In the genomic region with DNA sequence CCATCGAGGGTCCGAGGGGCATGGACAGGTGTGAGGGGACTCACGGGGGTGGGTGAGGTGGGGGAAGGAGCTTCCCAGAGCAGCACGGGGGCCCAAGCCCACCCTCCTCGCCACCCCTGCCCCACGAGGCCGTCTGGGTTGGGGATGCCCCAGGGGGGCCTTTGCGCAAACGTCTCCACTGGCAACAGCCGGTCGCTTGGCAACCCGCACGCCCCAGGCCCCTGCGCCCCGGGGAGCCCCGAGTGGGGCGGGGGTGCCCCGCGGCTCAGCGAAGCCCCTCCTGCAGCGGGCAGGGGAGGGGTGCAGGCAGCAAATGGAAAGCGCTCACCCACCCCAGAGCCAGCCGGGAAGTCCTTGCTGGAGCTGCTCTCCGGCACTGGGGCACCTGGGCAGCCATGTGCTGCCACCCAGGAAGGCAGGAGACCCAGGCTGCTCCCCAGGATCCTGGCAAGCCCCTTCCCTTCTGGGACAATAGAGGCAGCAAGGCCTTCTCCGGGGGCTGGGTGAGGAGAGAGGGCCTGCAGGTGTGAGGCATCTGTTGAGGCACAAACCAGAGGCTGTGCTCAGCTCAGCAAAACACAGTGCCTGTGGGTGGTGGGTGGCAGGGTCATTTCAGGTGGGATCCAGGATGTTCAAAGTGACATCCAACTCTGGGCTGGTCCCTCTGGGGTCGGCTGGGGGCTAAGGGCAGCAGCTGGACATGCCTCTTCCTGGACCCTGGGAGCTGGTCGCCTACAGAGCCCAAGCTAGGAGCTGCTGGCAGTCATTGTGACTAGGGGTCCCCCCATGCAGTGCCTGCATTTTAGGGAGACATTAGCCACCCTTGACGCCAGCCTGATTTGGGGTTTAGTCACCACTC, we compare ENCODE assay signal across 23 cellular contexts.
DNase-seq lines count a peak whose midpoint lies in the region; ATAC-seq, FAIRE-seq and TF ChIP-seq lines count a peak whose summit lies in the region.
"Had no signal": no experiment of that assay in that cellular context is flagged by ENCODE, and none has a peak within 500 bp of the region (broad histone marks: within the 10 kb centered on the region; RNA-seq: fewer than 3 reads in every experiment).

No MANE protein-coding gene starts in this region.

- no peaks in the 10 kb centered on the region for H4K20me1 ChIP-seq in HepG2 (ENCODE audit: insufficient read depth, low read length)

- no peaks in the 10 kb centered on the region for H3K36me3 ChIP-seq in HepG2 (replicated peaks in 1 of 2; ENCODE audit: control insufficient read depth in 1 of 2, insufficient read depth in 2 of 2, low read length in 2 of 2)
- H3K36me3 ChIP-seq: adrenal gland, BE2C, breast epithelium, heart left ventricle, tibial nerve had no signal

- no peak overlapping the region for H3K4me3 ChIP-seq in HepG2 (replicated peaks in 1 of 3; ENCODE audit: insufficient read depth in 1 of 3, low read depth in 2 of 3, low read length in 3 of 3)
- H3K4me3 ChIP-seq: adrenal gland, heart left ventricle had no signal

- ATAC-seq in activated CD4-positive, alpha-beta T cell treated with anti-CD3 and anti-CD28 coated beads for 36 hours = no peak
- ATAC-seq in HepG2 = no peak
- ATAC-seq in natural killer cell = no peak

- peak overlapping the region; percentile 86 for H3K27ac ChIP-seq in VCaP
- H3K27ac ChIP-seq in HepG2 (ENCODE audit: extremely low read length, insufficient read depth, low read length) = no peak overlapping the region
- H3K27ac ChIP-seq in temporal lobe (ENCODE audit: low read depth, low read length) = peak overlapping the region; percentile 92
- H3K27ac ChIP-seq: adrenal gland had no signal

- H3K9me3 ChIP-seq in HepG2 (ENCODE audit: low read length) = no peaks in the 10 kb centered on the region
- H3K9me3 ChIP-seq: adrenal gland, BE2C, breast epithelium, Caco-2, heart left ventricle, tibial nerve had no signal

- CTCF ChIA-PET in activated CD4-positive, alpha-beta T cell treated with anti-CD3 and anti-CD28 coated beads, Interleukin-2, amount 10 ng/mL, durations not matched to agents 7 days and 5 days (lab: Charles Lee) = no interaction called here
- CTCF ChIA-PET in activated CD4-positive, alpha-beta T cell treated with anti-CD3 and anti-CD28 coated beads for 36 hours (lab: Charles Lee) = no interaction called here
- CTCF ChIA-PET in HepG2 (lab: Yijun Ruan, JAX; ENCODE audit: low intra/inter-chr PET ratio, low total read pairs) = no interaction called here

- in situ Hi-C loops in HepG2 (cut with HindIII; ENCODE audit: extremely low pct_ligation_motif_present, low pct_unique_long_range_greater_than_20kb) = loop anchor here (5.0 kb wide), 1 partner anchor 113 kb away; no protein-coding TSS in a partner anchor

- POLR2A ChIA-PET in activated CD4-positive, alpha-beta T cell treated with anti-CD3 and anti-CD28 coated beads, Interleukin-2, amount 10 ng/mL, durations not matched to agents 7 days and 5 days (lab: Charles Lee) = no interaction called here
- POLR2A ChIA-PET in activated CD4-positive, alpha-beta T cell treated with anti-CD3 and anti-CD28 coated beads for 36 hours (lab: Charles Lee) = interaction anchor here (0.5 kb wide), 1 partner anchor 9 kb away, joined by 3 read pairs; no protein-coding TSS in a partner anchor
- POLR2A ChIA-PET in HepG2 (lab: Yijun Ruan, JAX) = interaction anchor here (1.0 to 1.5 kb wide), 5 partner anchors 9 to 80 kb away, joined by 3 to 8 read pairs (median 3); no protein-coding TSS in a partner anchor

- TF ChIP-seq CTCF in VCaP (conservative IDR thresholded peaks at IDR 0.05) (no peak), HepG2 (CRISPR knock-in tag; IDR thresholded peaks at IDR 0.05) (no peak), HFFc6 (IDR thresholded peaks at IDR 0.05) (no peak), natural killer cell (IDR thresholded peaks at IDR 0.05) (no peak)

- H3K4me1 ChIP-seq in HepG2 (ENCODE audit: insufficient read depth, low read length) = peaks cover 73% of the 10 kb centered on the region

- no peak overlapping the region; the same call in 1 of the 2 replicates for H3K4me2 ChIP-seq in HepG2 (ENCODE audit: low read depth, low read length)

- FAIRE-seq in HepG2 (lab: Jason Lieb, UNC) = no peak
- FAIRE-seq: A204.1, endothelial cell of umbilical vein, GM12892 had no signal

- H3K27ac Mint-ChIP-seq in activated CD4-positive, alpha-beta T cell treated with anti-CD3 and anti-CD28 coated beads, Interleukin-2, amount 10 ng/mL, durations not matched to agents 7 days and 5 days = peak overlapping the region; percentile 50
- H3K27ac Mint-ChIP-seq in activated CD4-positive, alpha-beta T cell treated with anti-CD3 and anti-CD28 coated beads for 36 hours = no peak overlapping the region
- H3K27ac Mint-ChIP-seq in HFFc6 (no peak overlapping the region), natural killer cell (no peak overlapping the region)
- H3K27ac Mint-ChIP-seq: activated B cell treated with CpG ODN at 0.5 μM for 24 hours; activated CD4-positive, alpha-beta memory T cell treated with anti-CD3 and anti-CD28 coated beads, Interleukin-2, amount 10 ng/mL, durations not matched to agents 7 days and 5 days; dendritic cell treated with granulocyte-macrophage colony-stimulating factor and Interleukin-4, amounts not matched to agents 40 ng/mL and 50 ng/mL, for 4 days; nephron had no signal

- intact Hi-C loops in activated CD4-positive, alpha-beta T cell treated with anti-CD3 and anti-CD28 coated beads for 36 hours (cut with DNase I, micrococcal nuclease) = loop anchor here in 1 of 2 experiments (5.0 kb wide), 2 partner anchors 128 to 173 kb away; no protein-coding TSS in a partner anchor
- intact Hi-C loops in HepG2 (cut with micrococcal nuclease; ENCODE audit: unreplicated experiment) = loop anchor here (5.0 to 10.0 kb wide), 2 partner anchors 85 to 178 kb away; a partner anchor contains a TSS
- intact Hi-C loops in natural killer cell (cut with micrococcal nuclease) = loop anchor here (10.0 kb wide), 1 partner anchor 135 kb away; no protein-coding TSS in a partner anchor

- no peaks in the 10 kb centered on the region for H3K79me2 ChIP-seq in HepG2 (ENCODE audit: insufficient read depth, low read length)

- no peaks in the 10 kb centered on the region for H3K9me3 Mint-ChIP-seq in activated CD4-positive, alpha-beta T cell treated with anti-CD3 and anti-CD28 coated beads, Interleukin-2, amount 10 ng/mL, durations not matched to agents 7 days and 5 days
- no peaks in the 10 kb centered on the region for H3K9me3 Mint-ChIP-seq in activated CD4-positive, alpha-beta T cell treated with anti-CD3 and anti-CD28 coated beads for 36 hours (ENCODE audit: low read depth)
- H3K9me3 Mint-ChIP-seq in HFFc6 (no peaks in the 10 kb centered on the region), natural killer cell (no peaks in the 10 kb centered on the region)
- H3K9me3 Mint-ChIP-seq: activated B cell treated with CpG ODN at 0.5 μM for 24 hours; activated CD4-positive, alpha-beta memory T cell treated with anti-CD3 and anti-CD28 coated beads, Interleukin-2, amount 10 ng/mL, durations not matched to agents 7 days and 5 days; dendritic cell treated with granulocyte-macrophage colony-stimulating factor and Interleukin-4, amounts not matched to agents 40 ng/mL and 50 ng/mL, for 4 days; nephron had no signal

- no peak for TF ChIP-seq RAD21 in HepG2 (CRISPR knock-in tag; IDR thresholded peaks at IDR 0.05)

- no peak overlapping the region for H3K4me3 Mint-ChIP-seq in activated CD4-positive, alpha-beta T cell treated with anti-CD3 and anti-CD28 coated beads, Interleukin-2, amount 10 ng/mL, durations not matched to agents 7 days and 5 days
- H3K4me3 Mint-ChIP-seq in activated CD4-positive, alpha-beta T cell treated with anti-CD3 and anti-CD28 coated beads for 36 hours = no peak overlapping the region
- no peak overlapping the region for H3K4me3 Mint-ChIP-seq in HFFc6
- H3K4me3 Mint-ChIP-seq in natural killer cell = no peak overlapping the region
- H3K4me3 Mint-ChIP-seq: activated B cell treated with CpG ODN at 0.5 μM for 24 hours; activated CD4-positive, alpha-beta memory T cell treated with anti-CD3 and anti-CD28 coated beads, Interleukin-2, amount 10 ng/mL, durations not matched to agents 7 days and 5 days; dendritic cell treated with granulocyte-macrophage colony-stimulating factor and Interleukin-4, amounts not matched to agents 40 ng/mL and 50 ng/mL, for 4 days; nephron had no signal

- peaks cover 2% of the 10 kb centered on the region for H3K27me3 Mint-ChIP-seq in activated CD4-positive, alpha-beta T cell treated with anti-CD3 and anti-CD28 coated beads, Interleukin-2, amount 10 ng/mL, durations not matched to agents 7 days and 5 days
- peaks cover 5% of the 10 kb centered on the region for H3K27me3 Mint-ChIP-seq in activated CD4-positive, alpha-beta T cell treated with anti-CD3 and anti-CD28 coated beads for 36 hours
- H3K27me3 Mint-ChIP-seq in HFFc6 (ENCODE audit: insufficient read depth) (peaks cover 35% of the 10 kb centered on the region), natural killer cell (ENCODE audit: low read depth in 2 of 2) (peaks cover 6 to 10% of the 10 kb centered on the region in 2 donors)

- no peak overlapping the region for H2AFZ ChIP-seq in HepG2 (ENCODE audit: low read length)

- no peaks in the 10 kb centered on the region for H3K36me3 Mint-ChIP-seq in activated CD4-positive, alpha-beta T cell treated with anti-CD3 and anti-CD28 coated beads, Interleukin-2, amount 10 ng/mL, durations not matched to agents 7 days and 5 days (ENCODE audit: low read depth)
- H3K36me3 Mint-ChIP-seq in activated CD4-positive, alpha-beta T cell treated with anti-CD3 and anti-CD28 coated beads for 36 hours (ENCODE audit: low read depth) = no peaks in the 10 kb centered on the region
- H3K36me3 Mint-ChIP-seq in HFFc6 (ENCODE audit: low read depth) = no peaks in the 10 kb centered on the region
- H3K36me3 Mint-ChIP-seq in natural killer cell = no peaks in the 10 kb centered on the region

- no peak for TF ChIP-seq POLR2A in HepG2 (IDR thresholded peaks at IDR 0.05; ENCODE audit: insufficient read depth in 1 of 2, low read depth in 2 of 2, low read length in 2 of 2)

- H3K4me1 Mint-ChIP-seq in activated CD4-positive, alpha-beta T cell treated with anti-CD3 and anti-CD28 coated beads, Interleukin-2, amount 10 ng/mL, durations not matched to agents 7 days and 5 days = peaks cover 11% of the 10 kb centered on the region
- no peaks in the 10 kb centered on the region for H3K4me1 Mint-ChIP-seq in activated CD4-positive, alpha-beta T cell treated with anti-CD3 and anti-CD28 coated beads for 36 hours
- H3K4me1 Mint-ChIP-seq in HFFc6 (ENCODE audit: low read depth) (no peaks in the 10 kb centered on the region), natural killer cell (no peaks in the 10 kb centered on the region)

- no peak for TF ChIP-seq EP300 in HepG2 (IDR thresholded peaks at IDR 0.05; ENCODE audit: low read depth in 2 of 2, low read length in 2 of 2)
- no peak for TF ChIP-seq EP300 in HepG2 (CRISPR knock-in tag; IDR thresholded peaks at IDR 0.05; ENCODE audit: borderline replicate concordance)

- H3K27me3 ChIP-seq in HepG2 (ENCODE audit: control insufficient read depth in 1 of 2, insufficient read depth in 2 of 2, low read length in 2 of 2) = peaks cover 3 to 50% of the 10 kb centered on the region in 2 experiments; a peak in 4 of 5 replicates
- H3K27me3 ChIP-seq: BE2C had no signal

- WGBS in HepG2 (ENCODE audit: low lambda C conversion rate) = 84% methylated on average over 2 of the region's 28 CpGs

- no TSS peak for BruUV-seq in HepG2 (replicated peaks; lab: Mats Ljungman, UMichigan)

- H3K9ac ChIP-seq in HepG2 (ENCODE audit: insufficient read depth, low read depth, low read length) = no peak overlapping the region

- DNase-seq in activated CD4-positive, alpha-beta T cell treated with anti-CD3 and anti-CD28 coated beads, Interleukin-2, amount 10 ng/mL, durations not matched to agents 7 days and 5 days = no peak
- no peak for DNase-seq in activated CD4-positive, alpha-beta T cell treated with anti-CD3 and anti-CD28 coated beads for 36 hours
- DNase-seq in HepG2 (ENCODE audit: low spot score) (no peak), HFFc6 (no peak), LoVo (ENCODE audit: low spot score) (no peak), natural killer cell (no peak)
- DNase-seq: activated B cell treated with CpG ODN at 0.5 μM for 24 hours; activated CD4-positive, alpha-beta memory T cell treated with anti-CD3 and anti-CD28 coated beads, Interleukin-2, amount 10 ng/mL, durations not matched to agents 7 days and 5 days; activated gamma-delta T cell; BE2C; Caco-2; NCI-H524 treated with DMSO at 0.1 percent for 48 hours had no signal
